ENCODE assay signal across 11 cellular contexts in the genomic region with DNA sequence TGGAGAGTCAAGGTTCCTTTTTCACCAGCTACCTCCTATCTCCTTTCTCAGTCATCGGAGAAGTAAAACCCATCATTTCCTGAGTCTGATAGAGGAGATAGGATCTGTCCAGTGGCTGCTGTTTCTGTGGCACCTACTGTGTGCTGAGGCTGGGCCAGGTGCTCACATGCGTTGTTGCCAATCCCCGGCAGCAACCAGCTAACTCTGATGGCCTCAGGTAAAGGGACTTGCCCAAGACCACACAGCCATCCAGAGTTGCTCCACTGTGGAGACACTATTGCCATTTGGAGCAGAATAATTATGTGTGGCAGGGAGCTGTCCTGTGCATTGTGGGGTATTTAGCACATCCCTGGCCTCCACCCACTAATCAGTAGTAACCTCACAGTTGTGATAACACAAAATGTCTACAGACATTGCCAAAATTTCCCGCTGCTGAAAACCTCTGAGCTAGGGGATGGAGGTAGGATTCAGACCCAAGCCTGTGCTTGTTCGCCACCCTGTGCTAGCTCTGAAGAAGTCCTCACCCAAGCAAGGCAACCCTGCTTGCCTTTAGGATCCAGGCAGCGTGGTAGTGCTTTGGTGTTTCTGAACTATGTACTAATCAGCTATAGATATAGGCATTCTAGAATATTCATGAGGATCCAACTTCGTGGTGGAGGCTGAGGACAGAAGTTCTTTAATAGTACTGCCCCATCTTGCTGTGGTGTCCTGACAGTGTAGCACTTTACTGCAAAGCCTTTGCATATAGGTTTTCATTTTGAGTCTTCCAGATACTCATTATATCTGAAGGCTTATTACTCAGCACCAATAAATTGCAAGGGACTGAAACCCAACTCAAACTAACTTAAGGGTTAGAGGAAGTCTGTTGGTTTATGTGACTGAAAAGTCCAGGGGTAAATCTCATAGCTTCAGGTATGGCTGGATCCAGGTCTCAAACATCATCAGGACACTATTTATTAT.
DNase-seq lines count a peak whose midpoint lies in the region; ATAC-seq, FAIRE-seq and TF ChIP-seq lines count a peak whose summit lies in the region.
"Had no signal": no experiment of that assay in that cellular context is flagged by ENCODE, and none has a peak within 500 bp of the region (broad histone marks: within the 10 kb centered on the region; RNA-seq: fewer than 3 reads in every experiment).

No MANE protein-coding gene starts in this region.

- H3K4me1 ChIP-seq in endothelial cell of umbilical vein (ENCODE audit: control insufficient read depth, extremely low read depth, insufficient read depth, low read length): peaks cover 43% of the 10 kb centered on the region

- H3K79me2 ChIP-seq in endothelial cell of umbilical vein (ENCODE audit: control insufficient read depth, insufficient read depth, low read length): no peaks in the 10 kb centered on the region

- peak overlapping the region; percentile 89 for H3K27ac Mint-ChIP-seq in stimulated activated naive B cell treated with anti-CD40 and anti-IgM and Interleukin-4, amounts not matched to agents 10 μg/mL and 1 μg/mL and 100 μg/mL, for 72 hours

- intact Hi-C loops in endothelial cell of umbilical vein (cut with micrococcal nuclease): loop anchor here (1.0 to 2.0 kb wide), 4 partner anchors 38 to 121 kb away; no protein-coding TSS in a partner anchor

- no peak for DNase-seq in activated CD4-positive, CD25-positive, alpha-beta regulatory T cell treated with anti-CD3 and anti-CD28 coated beads, Interleukin-2, amount 50 U/mL, for 72 hours
- DNase-seq in endothelial cell of umbilical vein (ENCODE audit: low read depth, low spot score) (peak; percentile 6), hippocampal formation (lab: John Stamatoyannopoulos, UW) (no peak), germinal center (ENCODE audit: low spot score) (no peak)
- DNase-seq in stimulated activated naive B cell treated with anti-CD40 and anti-IgM and Interleukin-4, amounts not matched to agents 10 μg/mL and 1 μg/mL and 100 μg/mL, for 72 hours: no peak
- DNase-seq: 8988T, PC-3 had no signal

- no TSS peak for BruUV-seq in endothelial cell of umbilical vein (replicated peaks; lab: Mats Ljungman, UMichigan)

- CTCF ChIA-PET in endothelial cell of umbilical vein (lab: Charles Lee): interaction anchor here (0.7 to 3.0 kb wide), 17 partner anchors 18 to 172 kb away, joined by 3 to 22 read pairs (median 4); partner anchors contain the start of gene GRK5

- H3K4me1 Mint-ChIP-seq in stimulated activated naive B cell treated with anti-CD40 and anti-IgM and Interleukin-4, amounts not matched to agents 10 μg/mL and 1 μg/mL and 100 μg/mL, for 72 hours: peaks cover 64 to 92% of the 10 kb centered on the region in 2 donors

- no peak for TF ChIP-seq POLR2A in endothelial cell of umbilical vein (IDR thresholded peaks at IDR 0.05; ENCODE audit: low read depth, low read length)

- H3K36me3 Mint-ChIP-seq in stimulated activated naive B cell treated with anti-CD40 and anti-IgM and Interleukin-4, amounts not matched to agents 10 μg/mL and 1 μg/mL and 100 μg/mL, for 72 hours: peaks cover 18 to 32% of the 10 kb centered on the region in 2 donors

- dilution Hi-C loops in endothelial cell of umbilical vein (cut with MboI; ENCODE audit: extremely low pct_ligation_motif_present, low sequenced_read_pairs): no loop called here

- H3K36me3 ChIP-seq in endothelial cell of umbilical vein (ENCODE audit: control insufficient read depth in 2 of 2, extremely low read depth in 1 of 2, insufficient read depth in 2 of 2, low read length in 2 of 2): no peaks in the 10 kb centered on the region

- H3K27me3 Mint-ChIP-seq in stimulated activated naive B cell treated with anti-CD40 and anti-IgM and Interleukin-4, amounts not matched to agents 10 μg/mL and 1 μg/mL and 100 μg/mL, for 72 hours: no peaks in the 10 kb centered on the region

- peak; percentile 35 to 72 for ATAC-seq in activated CD4-positive, CD25-positive, alpha-beta regulatory T cell treated with anti-CD3 and anti-CD28 coated beads, Interleukin-2, amount 50 U/mL, for 24 hours
- ATAC-seq in HG02852 (IDR thresholded peaks at IDR 0.05; ENCODE audit: unreplicated experiment) (peak; percentile 64), HG03521 (IDR thresholded peaks at IDR 0.05; ENCODE audit: unreplicated experiment) (no peak)
- peak; percentile 24 to 28 for ATAC-seq in stimulated activated naive B cell treated with anti-CD40 and anti-IgM and Interleukin-4, amounts not matched to agents 10 μg/mL and 1 μg/mL and 100 μg/mL, for 72 hours (replicated peaks)
- ATAC-seq: PC-3 had no signal

- no peak overlapping the region for H3K4me3 ChIP-seq in endothelial cell of umbilical vein (replicated peaks in 1 of 3; ENCODE audit: insufficient read depth in 1 of 3, low read depth in 1 of 3, low read length in 3 of 3)

- no peak for FAIRE-seq in endothelial cell of umbilical vein (lab: Jason Lieb, UNC)
- FAIRE-seq: bronchial epithelial cell had no signal

- H3K9me1 ChIP-seq in endothelial cell of umbilical vein (replicated peaks; ENCODE audit: control insufficient read depth, extremely low read depth, insufficient read depth, low read length): no peaks in the 10 kb centered on the region

- no peaks in the 10 kb centered on the region for H3K9me3 ChIP-seq in endothelial cell of umbilical vein (replicated peaks; ENCODE audit: control insufficient read depth, insufficient read depth, low read length)

- peak overlapping the region; percentile 91 for H3K4me2 ChIP-seq in endothelial cell of umbilical vein (ENCODE audit: insufficient read depth, low read length)

- peak overlapping the region; percentile 98 for H3K27ac ChIP-seq in endothelial cell of umbilical vein (ENCODE audit: insufficient read depth, low read depth, low read length)

- H3K4me3 Mint-ChIP-seq in stimulated activated naive B cell treated with anti-CD40 and anti-IgM and Interleukin-4, amounts not matched to agents 10 μg/mL and 1 μg/mL and 100 μg/mL, for 72 hours: no peak overlapping the region

- H3K9ac ChIP-seq in endothelial cell of umbilical vein (replicated peaks; ENCODE audit: extremely low read depth, insufficient read depth, low read length): peak overlapping the region; percentile 93

- POLR2A ChIA-PET in endothelial cell of umbilical vein (lab: Charles Lee): interaction anchor here (1.0 to 2.4 kb wide), 2 partner anchors 29 to 38 kb away, joined by 3 to 14 read pairs; no protein-coding TSS in a partner anchor

- H4K20me1 ChIP-seq in endothelial cell of umbilical vein (replicated peaks; ENCODE audit: control insufficient read depth, extremely low read depth, insufficient read depth, low read length): no peaks in the 10 kb centered on the region

- H3K9me3 Mint-ChIP-seq in stimulated activated naive B cell treated with anti-CD40 and anti-IgM and Interleukin-4, amounts not matched to agents 10 μg/mL and 1 μg/mL and 100 μg/mL, for 72 hours: peaks cover 5 to 14% of the 10 kb centered on the region in 2 donors

- no peaks in the 10 kb centered on the region for H3K27me3 ChIP-seq in endothelial cell of umbilical vein (ENCODE audit: control insufficient read depth in 2 of 2, insufficient read depth in 2 of 2, low read length in 2 of 2)

- TF ChIP-seq CTCF in endothelial cell of umbilical vein (IDR thresholded peaks at IDR 0.05; ENCODE audit: extremely low read depth in 1 of 2, insufficient read depth in 1 of 2, low read depth in 1 of 2, low read length in 2 of 2): no peak

- H2AFZ ChIP-seq in endothelial cell of umbilical vein (ENCODE audit: low read depth, low read length): no peak overlapping the region

TF ChIP-seq in endothelial cell of umbilical vein, 7 proteins besides CTCF, POLR2A, EP300 and RAD21:
- no peak for TF ChIP-seq POLR2AphosphoS5 (IDR thresholded peaks at IDR 0.05; ENCODE audit: insufficient read depth, low read depth, low read length)
- TF ChIP-seq JUN (IDR thresholded peaks at IDR 0.05; ENCODE audit: borderline replicate concordance, insufficient read depth, insufficient read length, low read depth): no peak
- TF ChIP-seq FOS (IDR thresholded peaks at IDR 0.05; ENCODE audit: borderline replicate concordance, insufficient read depth, low read length): no peak
- TF ChIP-seq MYC (IDR thresholded peaks at IDR 0.05; ENCODE audit: low read depth, low read length): no peak
- no peak for TF ChIP-seq EZH2 (IDR thresholded peaks at IDR 0.05; ENCODE audit: borderline replicate concordance, low read depth, low read length, severe bottlenecking)
- TF ChIP-seq, protein P1, sequence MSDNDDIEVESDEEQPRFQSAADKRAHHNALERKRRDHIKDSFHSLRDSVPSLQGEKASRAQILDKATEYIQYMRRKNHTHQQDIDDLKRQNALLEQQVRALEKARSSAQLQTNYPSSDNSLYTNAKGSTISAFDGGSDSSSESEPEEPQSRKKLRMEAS (IDR thresholded peaks at IDR 0.05; ENCODE audit: insufficient read depth, insufficient read length): no peak
- TF ChIP-seq GATA2 (IDR thresholded peaks at IDR 0.05; ENCODE audit: insufficient read depth, insufficient read length, low read depth, low read length): no peak
